In the genomic region with DNA sequence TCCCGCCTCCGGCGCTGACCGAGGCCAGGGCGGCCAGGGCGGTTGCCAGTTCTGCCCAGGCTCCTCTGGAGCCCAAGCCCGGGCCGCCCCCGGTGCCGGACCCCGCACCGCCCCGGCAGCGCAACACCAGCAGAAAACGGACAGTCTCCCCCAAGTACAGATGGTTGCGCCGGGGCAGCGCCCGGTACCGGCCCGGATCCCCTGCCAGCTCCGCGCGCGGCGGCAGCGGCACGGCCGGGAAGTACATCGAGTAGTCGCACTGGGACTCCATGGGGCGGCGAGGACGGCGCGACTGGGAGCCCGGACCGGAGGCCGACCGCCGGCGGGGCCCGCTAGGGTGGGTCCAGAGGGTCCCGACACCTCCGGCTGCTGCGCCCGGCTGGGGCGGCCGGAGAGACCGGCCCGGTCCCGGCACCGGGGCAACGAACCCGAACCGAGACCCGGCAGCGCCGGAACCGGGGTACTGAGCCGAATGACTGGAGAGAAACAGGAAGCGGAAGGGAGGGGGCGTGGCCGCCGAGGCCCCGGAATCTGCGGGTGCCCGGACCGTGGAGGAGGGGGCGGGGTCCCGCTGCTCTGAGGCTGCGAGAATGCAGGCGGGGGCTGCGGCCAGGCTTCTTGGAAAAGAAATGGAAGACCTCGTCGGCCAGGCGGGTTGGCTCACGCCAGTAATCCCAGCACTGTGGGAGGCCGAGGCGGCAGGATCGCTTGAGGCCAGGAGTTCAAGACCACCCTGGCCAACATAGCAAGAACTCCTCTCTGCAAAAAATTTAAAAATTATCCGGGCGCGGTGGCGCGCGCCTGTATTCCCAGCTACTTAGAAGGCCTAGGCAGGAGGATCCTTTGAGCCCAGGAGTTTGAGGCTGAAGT, we compare ENCODE assay signal across 8 cellular contexts. TPM values are rescaled to one million over a fixed set of nuclear protein-coding genes. Genes with fewer than 3 reads are reported as not detected.
DNase-seq lines count a peak whose midpoint lies in the region; ATAC-seq, FAIRE-seq and TF ChIP-seq lines count a peak whose summit lies in the region.

A gene with protein sequence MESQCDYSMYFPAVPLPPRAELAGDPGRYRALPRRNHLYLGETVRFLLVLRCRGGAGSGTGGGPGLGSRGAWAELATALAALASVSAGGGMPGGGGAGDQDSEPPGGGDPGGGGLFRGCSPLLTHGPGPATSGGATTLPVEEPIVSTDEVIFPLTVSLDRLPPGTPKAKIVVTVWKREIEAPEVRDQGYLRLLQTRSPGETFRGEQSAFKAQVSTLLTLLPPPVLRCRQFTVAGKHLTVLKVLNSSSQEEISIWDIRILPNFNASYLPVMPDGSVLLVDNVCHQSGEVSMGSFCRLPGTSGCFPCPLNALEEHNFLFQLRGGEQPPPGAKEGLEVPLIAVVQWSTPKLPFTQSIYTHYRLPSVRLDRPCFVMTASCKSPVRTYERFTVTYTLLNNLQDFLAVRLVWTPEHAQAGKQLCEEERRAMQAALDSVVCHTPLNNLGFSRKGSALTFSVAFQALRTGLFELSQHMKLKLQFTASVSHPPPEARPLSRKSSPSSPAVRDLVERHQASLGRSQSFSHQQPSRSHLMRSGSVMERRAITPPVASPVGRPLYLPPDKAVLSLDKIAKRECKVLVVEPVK (minus strand): TSS at position 495 of the 870 bp plus-strand sequence. CDS start 224 bp downstream, at position 271.

- peak within 1 kb of the TSS; percentile 24 for H2AFZ ChIP-seq in HCT116 (ENCODE audit: low read depth, low read length, poor library complexity, severe bottlenecking)
- H2AFZ ChIP-seq in neuron (ENCODE audit: low read depth, low read length), result peak within 1 kb of the TSS; percentile 58

- DNase-seq in EH (ENCODE audit: low read depth) (peak; percentile 86), HCT116 (ENCODE audit: low read depth, low spot score) (no peak), MV-4-11 (lab: John Stamatoyannopoulos, UW) (peak; percentile 77), SK-N-DZ (ENCODE audit: low spot score) (peak; percentile 87), frontal cortex (ENCODE audit: low spot score in 2 of 2) (peak; percentile 94 to 97), stromal cell of bone marrow (ENCODE audit: low read depth) (peak; percentile 63)
- DNase-seq in activated naive CD4-positive, alpha-beta T cell treated with Interleukin-2 at 50 U/mL for 16 hours, result peak; percentile 94

- intact Hi-C loops in HCT116 (cut with micrococcal nuclease), result no loop called here

- no peak for FAIRE-seq in frontal cortex (lab: Jason Lieb, UNC)

- peak within 1 kb of the TSS; percentile 84 for H3K9ac ChIP-seq in HCT116 (ENCODE audit: low read length)

- no peak for TF ChIP-seq CTCF in HCT116 (IDR thresholded peaks at IDR 0.05 in 2 of 3, conservative IDR thresholded peaks at IDR 0.05 in 1 of 3; ENCODE audit: borderline replicate concordance in 1 of 3, insufficient read depth in 1 of 3, low read depth in 2 of 3, low read length in 2 of 3)

- H3K4me3 ChIP-seq in HCT116 (replicated peaks in 1 of 2; ENCODE audit: low read depth in 1 of 2, low read length in 2 of 2) (peak within 1 kb of the TSS; percentile 56 to 91), neuron (ENCODE audit: low read length) (peak within 1 kb of the TSS; percentile 80)

- no peaks in the 10 kb centered on the region for H4K20me1 ChIP-seq in HCT116 (ENCODE audit: insufficient read depth)

- peak within 1 kb of the TSS; percentile 91 for H3K27ac ChIP-seq in HCT116 (ENCODE audit: low read depth, low read length)

- H3K36me3 ChIP-seq in HCT116 (ENCODE audit: control insufficient read depth in 1 of 2, insufficient read depth in 2 of 2, low read length in 2 of 2), result peaks cover 14 to 16% of the 10 kb centered on the region in 2 experiments; a peak in 3 of 4 replicates
- peaks cover 27% of the 10 kb centered on the region for H3K36me3 ChIP-seq in neuron (ENCODE audit: insufficient read depth, low read length)

- H3K79me2 ChIP-seq in HCT116 (ENCODE audit: insufficient read depth, low read length), result peaks cover 16% of the 10 kb centered on the region; the same call in 1 of the 2 replicates

- POLR2A ChIA-PET in HCT116 (lab: Charles Lee), result no interaction called here

- RAD21 ChIA-PET in HCT116 (lab: Charles Lee; ENCODE audit: low non-redundant PET in 1 of 2, low total read pairs in 2 of 2, uncharacterized antibody in 2 of 2, unreplicated experiment in 2 of 2), result no interaction called here

- no peaks in the 10 kb centered on the region for H3K9me2 ChIP-seq in HCT116 (ENCODE audit: insufficient read depth)

- BruUV-seq in HCT116 (replicated peaks; lab: Mats Ljungman, UMichigan), result no TSS peak

- CTCF ChIA-PET in HCT116 (lab: Charles Lee), result no interaction called here

- H3K4me1 ChIP-seq in HCT116 (ENCODE audit: control insufficient read depth in 1 of 2, insufficient read depth in 2 of 2, low read length in 2 of 2), result peaks cover 24 to 32% of the 10 kb centered on the region in 2 experiments
- peaks cover 14% of the 10 kb centered on the region for H3K4me1 ChIP-seq in neuron (ENCODE audit: insufficient read depth, low read length)

- H3K27me3 ChIP-seq in HCT116 (ENCODE audit: insufficient read depth, low read length) (no peaks in the 10 kb centered on the region), neuron (ENCODE audit: insufficient read depth, low read length) (no peaks in the 10 kb centered on the region)

- no peaks in the 10 kb centered on the region for H3K9me3 ChIP-seq in HCT116 (ENCODE audit: control insufficient read depth in 1 of 2, insufficient read depth in 1 of 2, low read depth in 1 of 2, low read length in 2 of 2)
- no peaks in the 10 kb centered on the region for H3K9me3 ChIP-seq in neuron (ENCODE audit: low read length)

- peak; percentile 76 for TF ChIP-seq POLR2A in HCT116 (IDR thresholded peaks at IDR 0.05; ENCODE audit: borderline replicate concordance, extremely low read depth, insufficient read depth, insufficient read length)

- ATAC-seq in HCT116, result peak; percentile 77

- no peak for TF ChIP-seq RAD21 in HCT116 (IDR thresholded peaks at IDR 0.05; ENCODE audit: low read depth)

- H3K4me2 ChIP-seq in HCT116 (ENCODE audit: low read length), result peak within 1 kb of the TSS; percentile 93

TF ChIP-seq in HCT116, 20 proteins besides CTCF, POLR2A, EP300 and RAD21 (continues in another document):
- TF ChIP-seq CBX3 (IDR thresholded peaks at IDR 0.05; ENCODE audit: low read depth) (no peak), ELF1 (IDR thresholded peaks at IDR 0.05; ENCODE audit: borderline replicate concordance, low read depth) (no peak; the same call in 1 of the 2 replicates), EZH2phosphoT487 (IDR thresholded peaks at IDR 0.05; ENCODE audit: borderline replicate concordance) (no peak), ZFX (IDR thresholded peaks at IDR 0.05) (peak; percentile 47; the same call in 1 of the 2 replicates), JUND (IDR thresholded peaks at IDR 0.05) (no peak), SRF (IDR thresholded peaks at IDR 0.05; ENCODE audit: low read depth) (no peak), FOSL1 (IDR thresholded peaks at IDR 0.05; ENCODE audit: low read depth) (no peak), TCF7L2 (IDR thresholded peaks at IDR 0.05; ENCODE audit: borderline replicate concordance, extremely low read depth, insufficient read depth, insufficient read length) (no peak), EGR1 (IDR thresholded peaks at IDR 0.05; ENCODE audit: low read depth) (no peak; the same call in 1 of the 2 replicates), POLR2AphosphoS5 (IDR thresholded peaks at IDR 0.05; ENCODE audit: low read depth, low read length) (peak; percentile 88), ZNF274 (IDR thresholded peaks at IDR 0.05; ENCODE audit: low read depth, low read length) (no peak), YY1 (IDR thresholded peaks at IDR 0.05; ENCODE audit: extremely low read depth, insufficient replicate concordance, low read depth, low read length) (peak; percentile 5), CEBPB (IDR thresholded peaks at IDR 0.05; ENCODE audit: low read depth) (no peak), SIN3A (IDR thresholded peaks at IDR 0.05; ENCODE audit: low read depth) (peak; percentile 60; the same call in 1 of the 2 replicates), EZH2 (IDR thresholded peaks at IDR 0.05) (no peak), SP1 (IDR thresholded peaks at IDR 0.05; ENCODE audit: low read depth) (peak; percentile 60)
- TF ChIP-seq, protein P1, sequence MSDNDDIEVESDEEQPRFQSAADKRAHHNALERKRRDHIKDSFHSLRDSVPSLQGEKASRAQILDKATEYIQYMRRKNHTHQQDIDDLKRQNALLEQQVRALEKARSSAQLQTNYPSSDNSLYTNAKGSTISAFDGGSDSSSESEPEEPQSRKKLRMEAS (IDR thresholded peaks at IDR 0.05), result peak; percentile 58
- TF ChIP-seq, protein P2, sequence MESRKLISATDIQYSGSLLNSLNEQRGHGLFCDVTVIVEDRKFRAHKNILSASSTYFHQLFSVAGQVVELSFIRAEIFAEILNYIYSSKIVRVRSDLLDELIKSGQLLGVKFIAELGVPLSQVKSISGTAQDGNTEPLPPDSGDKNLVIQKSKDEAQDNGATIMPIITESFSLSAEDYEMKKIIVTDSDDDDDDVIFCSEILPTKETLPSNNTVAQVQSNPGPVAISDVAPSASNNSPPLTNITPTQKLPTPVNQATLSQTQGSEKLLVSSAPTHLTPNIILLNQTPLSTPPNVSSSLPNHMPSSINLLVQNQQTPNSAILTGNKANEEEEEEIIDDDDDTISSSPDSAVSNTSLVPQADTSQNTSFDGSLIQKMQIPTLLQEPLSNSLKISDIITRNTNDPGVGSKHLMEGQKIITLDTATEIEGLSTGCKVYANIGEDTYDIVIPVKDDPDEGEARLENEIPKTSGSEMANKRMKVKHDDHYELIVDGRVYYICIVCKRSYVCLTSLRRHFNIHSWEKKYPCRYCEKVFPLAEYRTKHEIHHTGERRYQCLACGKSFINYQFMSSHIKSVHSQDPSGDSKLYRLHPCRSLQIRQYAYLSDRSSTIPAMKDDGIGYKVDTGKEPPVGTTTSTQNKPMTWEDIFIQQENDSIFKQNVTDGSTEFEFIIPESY (IDR thresholded peaks at IDR 0.05; ENCODE audit: extremely low read depth, insufficient replicate concordance, low read length), result no peak
- TF ChIP-seq, protein P3, sequence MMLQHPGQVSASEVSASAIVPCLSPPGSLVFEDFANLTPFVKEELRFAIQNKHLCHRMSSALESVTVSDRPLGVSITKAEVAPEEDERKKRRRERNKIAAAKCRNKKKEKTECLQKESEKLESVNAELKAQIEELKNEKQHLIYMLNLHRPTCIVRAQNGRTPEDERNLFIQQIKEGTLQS (IDR thresholded peaks at IDR 0.05), result no peak

RNA-seq across cellular contexts. Expression of the gene that starts here (rescaled TPM):
- total RNA-seq in HCT116 (2021; ENCODE audit: unreplicated experiment), result 23.2 TPM
- polyA plus RNA-seq in HCT116 (2012), result 13.3 and 18.9 TPM in 2 replicates
- polyA plus RNA-seq in SK-N-DZ (2014; cell fraction: cytosol; rRNA removed), result 9.0 and 9.4 TPM in 2 replicates
- 47.1 and 58.1 TPM in 2 replicates for polyA plus RNA-seq in SK-N-DZ (2014; cell fraction: nucleus; rRNA removed)
- 16.3 TPM for total RNA-seq in frontal cortex
